In the genomic region with DNA sequence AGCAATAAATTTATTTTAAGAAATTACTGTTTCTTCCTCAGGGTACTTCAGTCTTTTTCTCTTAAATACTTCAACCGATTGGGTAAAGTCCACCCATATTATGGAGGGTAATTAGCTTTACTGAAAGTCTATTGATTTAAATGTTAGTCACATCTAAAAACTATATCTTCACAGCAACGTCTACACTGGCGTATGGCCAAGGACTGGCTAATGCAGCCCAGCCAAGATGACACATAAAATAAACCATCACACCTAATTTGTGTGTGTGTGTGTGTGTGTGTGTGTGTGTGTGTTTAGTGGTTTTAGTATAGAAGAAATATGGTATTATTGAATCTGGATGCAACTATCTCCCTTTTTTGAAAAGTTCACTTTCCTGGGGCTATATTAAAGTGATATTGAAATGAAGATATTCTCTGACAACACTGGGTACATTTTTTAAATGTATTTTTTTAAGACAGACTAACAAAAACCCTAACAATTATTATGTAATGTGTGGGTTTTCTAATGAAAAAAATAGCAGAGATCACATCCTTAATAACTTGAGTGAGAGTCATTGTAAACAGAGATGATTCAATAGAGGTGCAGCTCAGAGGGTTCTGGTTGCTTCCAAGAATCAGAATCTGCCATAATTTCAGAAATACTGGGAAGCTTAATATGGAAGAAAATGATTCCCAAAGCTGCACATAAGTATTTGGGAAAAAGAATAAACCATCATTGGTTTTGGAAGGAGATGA, we compare ENCODE assay signal across 20 cellular contexts.
DNase-seq lines count a peak whose midpoint lies in the region; ATAC-seq, FAIRE-seq and TF ChIP-seq lines count a peak whose summit lies in the region.
"Had no signal": no experiment of that assay in that cellular context is flagged by ENCODE, and none has a peak within 500 bp of the region (broad histone marks: within the 10 kb centered on the region; RNA-seq: fewer than 3 reads in every experiment).

No MANE protein-coding gene starts in this region.

- peak overlapping the region; percentile 43 for H3K27ac Mint-ChIP-seq in WTC11
- H3K27ac Mint-ChIP-seq: CD14-positive monocyte, HFFc6 had no signal

- H3K9me3 ChIP-seq in BE2C (no peaks in the 10 kb centered on the region), HUES48 (ENCODE audit: control insufficient read depth, insufficient read depth, low read length) (no peaks in the 10 kb centered on the region)
- H3K9me3 ChIP-seq: A549 had no signal

- H3K4me1 ChIP-seq in BE2C (peaks cover 7% of the 10 kb centered on the region; the same call in 1 of the 2 replicates), HUES48 (ENCODE audit: control insufficient read depth, insufficient read depth, low read length) (peaks cover 19% of the 10 kb centered on the region), foreskin keratinocyte (peaks cover 16% of the 10 kb centered on the region)
- H3K4me1 ChIP-seq: A549 had no signal

- CTCF ChIA-PET in WTC11 (lab: Charles Lee): no interaction called here

- no peak overlapping the region for H3K4me3 Mint-ChIP-seq in WTC11
- H3K4me3 Mint-ChIP-seq: CD14-positive monocyte, HFFc6 had no signal

- FAIRE-seq in urothelium cell line (lab: Jason Lieb, UNC): no peak
- FAIRE-seq: A549 had no signal

- H3K9me3 Mint-ChIP-seq in WTC11: peaks cover 26% of the 10 kb centered on the region

- no peaks in the 10 kb centered on the region; the same call in 1 of the 2 replicates for H3K27me3 Mint-ChIP-seq in WTC11 (ENCODE audit: low read depth)

- ATAC-seq in WTC11: no peak
- ATAC-seq in foreskin keratinocyte: peak; percentile 63
- ATAC-seq in HG03108 (IDR thresholded peaks at IDR 0.05; ENCODE audit: unreplicated experiment): no peak
- ATAC-seq: A549, Panc1 had no signal

- H3K4me3 ChIP-seq in BE2C (ENCODE audit: low read depth, low read length): no peak overlapping the region
- H3K4me3 ChIP-seq in HUES48 (ENCODE audit: low read depth, low read length): no peak overlapping the region
- H3K4me3 ChIP-seq: A549 had no signal

- peak overlapping the region; percentile 93 for H3K27ac ChIP-seq in HUES48 (ENCODE audit: low read depth, low read length)
- H3K27ac ChIP-seq in foreskin keratinocyte: no peak overlapping the region
- H3K27ac ChIP-seq: A549 had no signal

- TF ChIP-seq CTCF in BE2C (IDR thresholded peaks at IDR 0.05; ENCODE audit: low read depth, low read length): no peak
- no peak for TF ChIP-seq CTCF in WTC11 (IDR thresholded peaks at IDR 0.05)
- no peak for TF ChIP-seq CTCF in foreskin keratinocyte (conservative IDR thresholded peaks at IDR 0.05)

- H3K4me1 Mint-ChIP-seq in WTC11: peaks cover 55% of the 10 kb centered on the region
- H3K4me1 Mint-ChIP-seq: CD14-positive monocyte had no signal

- no peak overlapping the region for H3K9ac ChIP-seq in HUES48 (ENCODE audit: low read depth, low read length)

- peaks cover 25% of the 10 kb centered on the region for H3K36me3 Mint-ChIP-seq in WTC11
- H3K36me3 Mint-ChIP-seq: CD14-positive monocyte had no signal

- H3K36me3 ChIP-seq in BE2C: no peaks in the 10 kb centered on the region; the same call in 1 of the 2 replicates
- no peaks in the 10 kb centered on the region for H3K36me3 ChIP-seq in HUES48 (ENCODE audit: control insufficient read depth, insufficient read depth, low read length)

- POLR2A ChIA-PET in WTC11 (lab: Charles Lee): no interaction called here

- DNase-seq in BE2C (peak; percentile 29), WTC11 (ENCODE audit: low spot score) (no peak), foreskin keratinocyte (peak; percentile 53 to 66), T1000 (lab: John Stamatoyannopoulos, UW) (no peak), urothelium cell line (ENCODE audit: low spot score) (no peak)
- DNase-seq in activated CD4-positive, alpha-beta T cell treated with anti-CD3 and anti-CD28 coated beads for 4 hours: no peak
- DNase-seq: GOT3, HFFc6, KBM-7, NCI-H1092 treated with DMSO at 0.1 percent for 48 hours, NCI-H1694, NCI-H2107, NCI-H345, NCI-H526 treated with DMSO at 0.1 percent for 48 hours, Right ventricle myocardium superior had no signal

- H3K27me3 ChIP-seq in BE2C: no peaks in the 10 kb centered on the region
- no peaks in the 10 kb centered on the region for H3K27me3 ChIP-seq in HUES48 (ENCODE audit: control insufficient read depth, insufficient read depth, low read length)
- H3K27me3 ChIP-seq in foreskin keratinocyte: no peaks in the 10 kb centered on the region

TF ChIP-seq in WTC11, 78 proteins besides CTCF, POLR2A, EP300 and RAD21:
- no peak for TF ChIP-seq ZNF138 (CRISPR knock-in tag; conservative IDR thresholded peaks at IDR 0.05)
- TF ChIP-seq FOXK1 (CRISPR knock-in tag; IDR thresholded peaks at IDR 0.05): no peak
- TF ChIP-seq OVOL2 (CRISPR knock-in tag; IDR thresholded peaks at IDR 0.05; ENCODE audit: borderline replicate concordance): no peak
- TF ChIP-seq, protein P1, sequence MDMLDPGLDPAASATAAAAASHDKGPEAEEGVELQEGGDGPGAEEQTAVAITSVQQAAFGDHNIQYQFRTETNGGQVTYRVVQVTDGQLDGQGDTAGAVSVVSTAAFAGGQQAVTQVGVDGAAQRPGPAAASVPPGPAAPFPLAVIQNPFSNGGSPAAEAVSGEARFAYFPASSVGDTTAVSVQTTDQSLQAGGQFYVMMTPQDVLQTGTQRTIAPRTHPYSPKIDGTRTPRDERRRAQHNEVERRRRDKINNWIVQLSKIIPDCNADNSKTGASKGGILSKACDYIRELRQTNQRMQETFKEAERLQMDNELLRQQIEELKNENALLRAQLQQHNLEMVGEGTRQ (CRISPR knock-in tag; IDR thresholded peaks at IDR 0.05): no peak
- TF ChIP-seq PREB (CRISPR knock-in tag; IDR thresholded peaks at IDR 0.05; ENCODE audit: borderline replicate concordance): no peak
- TF ChIP-seq GRHL2 (CRISPR knock-in tag; IDR thresholded peaks at IDR 0.05; ENCODE audit: insufficient replicate concordance, severe bottlenecking): no peak
- TF ChIP-seq ATF3 (CRISPR knock-in tag; conservative IDR thresholded peaks at IDR 0.05): no peak
- no peak for TF ChIP-seq MLX (CRISPR knock-in tag; IDR thresholded peaks at IDR 0.05)
- TF ChIP-seq, protein P2, sequence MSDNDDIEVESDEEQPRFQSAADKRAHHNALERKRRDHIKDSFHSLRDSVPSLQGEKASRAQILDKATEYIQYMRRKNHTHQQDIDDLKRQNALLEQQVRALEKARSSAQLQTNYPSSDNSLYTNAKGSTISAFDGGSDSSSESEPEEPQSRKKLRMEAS (CRISPR knock-in tag; IDR thresholded peaks at IDR 0.05): no peak
- no peak for TF ChIP-seq SP1 (CRISPR knock-in tag; conservative IDR thresholded peaks at IDR 0.05)
- no peak for TF ChIP-seq E2F1 (CRISPR knock-in tag; IDR thresholded peaks at IDR 0.05)
- TF ChIP-seq ZNF416 (CRISPR knock-in tag; IDR thresholded peaks at IDR 0.05): no peak
- TF ChIP-seq, protein P3, sequence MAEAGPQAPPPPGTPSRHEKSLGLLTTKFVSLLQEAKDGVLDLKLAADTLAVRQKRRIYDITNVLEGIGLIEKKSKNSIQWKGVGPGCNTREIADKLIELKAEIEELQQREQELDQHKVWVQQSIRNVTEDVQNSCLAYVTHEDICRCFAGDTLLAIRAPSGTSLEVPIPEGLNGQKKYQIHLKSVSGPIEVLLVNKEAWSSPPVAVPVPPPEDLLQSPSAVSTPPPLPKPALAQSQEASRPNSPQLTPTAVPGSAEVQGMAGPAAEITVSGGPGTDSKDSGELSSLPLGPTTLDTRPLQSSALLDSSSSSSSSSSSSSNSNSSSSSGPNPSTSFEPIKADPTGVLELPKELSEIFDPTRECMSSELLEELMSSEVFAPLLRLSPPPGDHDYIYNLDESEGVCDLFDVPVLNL (CRISPR knock-in tag; IDR thresholded peaks at IDR 0.05; ENCODE audit: borderline replicate concordance, low read depth): no peak
- no peak for TF ChIP-seq CREM (CRISPR knock-in tag; IDR thresholded peaks at IDR 0.05)
- TF ChIP-seq, protein P4, sequence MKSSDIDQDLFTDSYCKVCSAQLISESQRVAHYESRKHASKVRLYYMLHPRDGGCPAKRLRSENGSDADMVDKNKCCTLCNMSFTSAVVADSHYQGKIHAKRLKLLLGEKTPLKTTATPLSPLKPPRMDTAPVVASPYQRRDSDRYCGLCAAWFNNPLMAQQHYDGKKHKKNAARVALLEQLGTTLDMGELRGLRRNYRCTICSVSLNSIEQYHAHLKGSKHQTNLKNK (CRISPR knock-in tag; IDR thresholded peaks at IDR 0.05): no peak

Comparison
In these comparisons a context has a peak if more than half of its experiments do, and no peak if none do; other contexts are left out.
1. DNase-seq: peak in BE2C (single experiment) and foreskin keratinocyte (2 of 2); none in WTC11 (single experiment), T1000 (single experiment), urothelium cell line (single experiment) and activated CD4-positive, alpha-beta T cell treated with anti-CD3 and anti-CD28 coated beads for 4 hours (0 of 2).